Comparison of ENCODE assay signal across 1 cellular context in genomic region chr21:41659791-41660560, GRCh38.
TF ChIP-seq lines count a peak whose summit lies in the region.

No MANE protein-coding gene starts in this region.

TF ChIP-seq in HepG2, 621 proteins besides CTCF, POLR2A, EP300 and RAD21 (continued from another document):
- TF ChIP-seq, protein P1, sequence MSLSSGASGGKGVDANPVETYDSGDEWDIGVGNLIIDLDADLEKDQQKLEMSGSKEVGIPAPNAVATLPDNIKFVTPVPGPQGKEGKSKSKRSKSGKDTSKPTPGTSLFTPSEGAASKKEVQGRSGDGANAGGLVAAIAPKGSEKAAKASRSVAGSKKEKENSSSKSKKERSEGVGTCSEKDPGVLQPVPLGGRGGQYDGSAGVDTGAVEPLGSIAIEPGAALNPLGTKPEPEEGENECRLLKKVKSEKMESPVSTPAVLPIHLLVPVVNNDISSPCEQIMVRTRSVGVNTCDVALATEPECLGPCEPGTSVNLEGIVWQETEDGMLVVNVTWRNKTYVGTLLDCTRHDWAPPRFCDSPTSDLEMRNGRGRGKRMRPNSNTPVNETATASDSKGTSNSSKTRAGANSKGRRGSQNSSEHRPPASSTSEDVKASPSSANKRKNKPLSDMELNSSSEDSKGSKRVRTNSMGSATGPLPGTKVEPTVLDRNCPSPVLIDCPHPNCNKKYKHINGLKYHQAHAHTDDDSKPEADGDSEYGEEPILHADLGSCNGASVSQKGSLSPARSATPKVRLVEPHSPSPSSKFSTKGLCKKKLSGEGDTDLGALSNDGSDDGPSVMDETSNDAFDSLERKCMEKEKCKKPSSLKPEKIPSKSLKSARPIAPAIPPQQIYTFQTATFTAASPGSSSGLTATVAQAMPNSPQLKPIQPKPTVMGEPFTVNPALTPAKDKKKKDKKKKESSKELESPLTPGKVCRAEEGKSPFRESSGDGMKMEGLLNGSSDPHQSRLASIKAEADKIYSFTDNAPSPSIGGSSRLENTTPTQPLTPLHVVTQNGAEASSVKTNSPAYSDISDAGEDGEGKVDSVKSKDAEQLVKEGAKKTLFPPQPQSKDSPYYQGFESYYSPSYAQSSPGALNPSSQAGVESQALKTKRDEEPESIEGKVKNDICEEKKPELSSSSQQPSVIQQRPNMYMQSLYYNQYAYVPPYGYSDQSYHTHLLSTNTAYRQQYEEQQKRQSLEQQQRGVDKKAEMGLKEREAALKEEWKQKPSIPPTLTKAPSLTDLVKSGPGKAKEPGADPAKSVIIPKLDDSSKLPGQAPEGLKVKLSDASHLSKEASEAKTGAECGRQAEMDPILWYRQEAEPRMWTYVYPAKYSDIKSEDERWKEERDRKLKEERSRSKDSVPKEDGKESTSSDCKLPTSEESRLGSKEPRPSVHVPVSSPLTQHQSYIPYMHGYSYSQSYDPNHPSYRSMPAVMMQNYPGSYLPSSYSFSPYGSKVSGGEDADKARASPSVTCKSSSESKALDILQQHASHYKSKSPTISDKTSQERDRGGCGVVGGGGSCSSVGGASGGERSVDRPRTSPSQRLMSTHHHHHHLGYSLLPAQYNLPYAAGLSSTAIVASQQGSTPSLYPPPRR (CRISPR knock-in tag; IDR thresholded peaks at IDR 0.05; ENCODE audit: borderline replicate concordance): no peak
- 0 out of 2 replicates have a peak, but pooled peaks have one; percentile 32 for TF ChIP-seq RARA (CRISPR knock-in tag; IDR thresholded peaks at IDR 0.05)
- TF ChIP-seq, protein P2, sequence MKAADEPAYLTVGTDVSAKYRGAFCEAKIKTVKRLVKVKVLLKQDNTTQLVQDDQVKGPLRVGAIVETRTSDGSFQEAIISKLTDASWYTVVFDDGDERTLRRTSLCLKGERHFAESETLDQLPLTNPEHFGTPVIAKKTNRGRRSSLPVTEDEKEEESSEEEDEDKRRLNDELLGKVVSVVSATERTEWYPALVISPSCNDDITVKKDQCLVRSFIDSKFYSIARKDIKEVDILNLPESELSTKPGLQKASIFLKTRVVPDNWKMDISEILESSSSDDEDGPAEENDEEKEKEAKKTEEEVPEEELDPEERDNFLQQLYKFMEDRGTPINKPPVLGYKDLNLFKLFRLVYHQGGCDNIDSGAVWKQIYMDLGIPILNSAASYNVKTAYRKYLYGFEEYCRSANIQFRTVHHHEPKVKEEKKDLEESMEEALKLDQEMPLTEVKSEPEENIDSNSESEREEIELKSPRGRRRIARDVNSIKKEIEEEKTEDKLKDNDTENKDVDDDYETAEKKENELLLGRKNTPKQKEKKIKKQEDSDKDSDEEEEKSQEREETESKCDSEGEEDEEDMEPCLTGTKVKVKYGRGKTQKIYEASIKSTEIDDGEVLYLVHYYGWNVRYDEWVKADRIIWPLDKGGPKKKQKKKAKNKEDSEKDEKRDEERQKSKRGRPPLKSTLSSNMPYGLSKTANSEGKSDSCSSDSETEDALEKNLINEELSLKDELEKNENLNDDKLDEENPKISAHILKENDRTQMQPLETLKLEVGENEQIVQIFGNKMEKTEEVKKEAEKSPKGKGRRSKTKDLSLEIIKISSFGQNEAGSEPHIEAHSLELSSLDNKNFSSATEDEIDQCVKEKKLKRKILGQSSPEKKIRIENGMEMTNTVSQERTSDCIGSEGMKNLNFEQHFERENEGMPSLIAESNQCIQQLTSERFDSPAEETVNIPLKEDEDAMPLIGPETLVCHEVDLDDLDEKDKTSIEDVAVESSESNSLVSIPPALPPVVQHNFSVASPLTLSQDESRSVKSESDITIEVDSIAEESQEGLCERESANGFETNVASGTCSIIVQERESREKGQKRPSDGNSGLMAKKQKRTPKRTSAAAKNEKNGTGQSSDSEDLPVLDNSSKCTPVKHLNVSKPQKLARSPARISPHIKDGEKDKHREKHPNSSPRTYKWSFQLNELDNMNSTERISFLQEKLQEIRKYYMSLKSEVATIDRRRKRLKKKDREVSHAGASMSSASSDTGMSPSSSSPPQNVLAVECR (CRISPR knock-in tag; IDR thresholded peaks at IDR 0.05; ENCODE audit: borderline replicate concordance): no peak
- no peak for TF ChIP-seq ERF (CRISPR knock-in tag; IDR thresholded peaks at IDR 0.05)
- no peak for TF ChIP-seq EEA1 (CRISPR knock-in tag; IDR thresholded peaks at IDR 0.05; ENCODE audit: borderline replicate concordance)
- TF ChIP-seq ZBTB7A (CRISPR knock-in tag; IDR thresholded peaks at IDR 0.05): no peak
- TF ChIP-seq ZNF839 (CRISPR knock-in tag; IDR thresholded peaks at IDR 0.05; ENCODE audit: borderline replicate concordance): no peak
- no peak for TF ChIP-seq HOXA9 (CRISPR knock-in tag; IDR thresholded peaks at IDR 0.05; ENCODE audit: borderline replicate concordance)
- TF ChIP-seq BORCS8-MEF2B (CRISPR knock-in tag; IDR thresholded peaks at IDR 0.05): no peak
- TF ChIP-seq SIX1 (CRISPR knock-in tag; IDR thresholded peaks at IDR 0.05; ENCODE audit: borderline replicate concordance): no peak
- peak; percentile 36 to 80; a peak in 3 of 4 replicates for TF ChIP-seq NR2F1 (CRISPR knock-in tag; IDR thresholded peaks at IDR 0.05)
- TF ChIP-seq ELF1 (CRISPR knock-in tag; IDR thresholded peaks at IDR 0.05): no peak
- TF ChIP-seq HNRNPK (IDR thresholded peaks at IDR 0.05; ENCODE audit: low read depth, low read length, poor library complexity, severe bottlenecking): no peak
- TF ChIP-seq, protein P3, sequence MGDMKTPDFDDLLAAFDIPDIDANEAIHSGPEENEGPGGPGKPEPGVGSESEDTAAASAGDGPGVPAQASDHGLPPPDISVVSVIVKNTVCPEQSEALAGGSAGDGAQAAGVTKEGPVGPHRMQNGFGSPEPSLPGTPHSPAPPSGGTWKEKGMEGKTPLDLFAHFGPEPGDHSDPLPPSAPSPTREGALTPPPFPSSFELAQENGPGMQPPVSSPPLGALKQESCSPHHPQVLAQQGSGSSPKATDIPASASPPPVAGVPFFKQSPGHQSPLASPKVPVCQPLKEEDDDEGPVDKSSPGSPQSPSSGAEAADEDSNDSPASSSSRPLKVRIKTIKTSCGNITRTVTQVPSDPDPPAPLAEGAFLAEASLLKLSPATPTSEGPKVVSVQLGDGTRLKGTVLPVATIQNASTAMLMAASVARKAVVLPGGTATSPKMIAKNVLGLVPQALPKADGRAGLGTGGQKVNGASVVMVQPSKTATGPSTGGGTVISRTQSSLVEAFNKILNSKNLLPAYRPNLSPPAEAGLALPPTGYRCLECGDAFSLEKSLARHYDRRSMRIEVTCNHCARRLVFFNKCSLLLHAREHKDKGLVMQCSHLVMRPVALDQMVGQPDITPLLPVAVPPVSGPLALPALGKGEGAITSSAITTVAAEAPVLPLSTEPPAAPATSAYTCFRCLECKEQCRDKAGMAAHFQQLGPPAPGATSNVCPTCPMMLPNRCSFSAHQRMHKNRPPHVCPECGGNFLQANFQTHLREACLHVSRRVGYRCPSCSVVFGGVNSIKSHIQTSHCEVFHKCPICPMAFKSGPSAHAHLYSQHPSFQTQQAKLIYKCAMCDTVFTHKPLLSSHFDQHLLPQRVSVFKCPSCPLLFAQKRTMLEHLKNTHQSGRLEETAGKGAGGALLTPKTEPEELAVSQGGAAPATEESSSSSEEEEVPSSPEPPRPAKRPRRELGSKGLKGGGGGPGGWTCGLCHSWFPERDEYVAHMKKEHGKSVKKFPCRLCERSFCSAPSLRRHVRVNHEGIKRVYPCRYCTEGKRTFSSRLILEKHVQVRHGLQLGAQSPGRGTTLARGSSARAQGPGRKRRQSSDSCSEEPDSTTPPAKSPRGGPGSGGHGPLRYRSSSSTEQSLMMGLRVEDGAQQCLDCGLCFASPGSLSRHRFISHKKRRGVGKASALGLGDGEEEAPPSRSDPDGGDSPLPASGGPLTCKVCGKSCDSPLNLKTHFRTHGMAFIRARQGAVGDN (CRISPR knock-in tag; IDR thresholded peaks at IDR 0.05): peak; percentile 23; the same call in 1 of the 2 replicates
- peak; percentile 69 for TF ChIP-seq FOSL2 (CRISPR knock-in tag; IDR thresholded peaks at IDR 0.05)
- 0 out of 2 replicates have a peak, but pooled peaks have one; percentile 46 for TF ChIP-seq HNRNPL (IDR thresholded peaks at IDR 0.05; ENCODE audit: low read depth, low read length)
- TF ChIP-seq ZKSCAN1 (IDR thresholded peaks at IDR 0.05; ENCODE audit: low read length): no peak
- no peak for TF ChIP-seq ZNF143 (CRISPR knock-in tag; IDR thresholded peaks at IDR 0.05)
- TF ChIP-seq, protein P4, sequence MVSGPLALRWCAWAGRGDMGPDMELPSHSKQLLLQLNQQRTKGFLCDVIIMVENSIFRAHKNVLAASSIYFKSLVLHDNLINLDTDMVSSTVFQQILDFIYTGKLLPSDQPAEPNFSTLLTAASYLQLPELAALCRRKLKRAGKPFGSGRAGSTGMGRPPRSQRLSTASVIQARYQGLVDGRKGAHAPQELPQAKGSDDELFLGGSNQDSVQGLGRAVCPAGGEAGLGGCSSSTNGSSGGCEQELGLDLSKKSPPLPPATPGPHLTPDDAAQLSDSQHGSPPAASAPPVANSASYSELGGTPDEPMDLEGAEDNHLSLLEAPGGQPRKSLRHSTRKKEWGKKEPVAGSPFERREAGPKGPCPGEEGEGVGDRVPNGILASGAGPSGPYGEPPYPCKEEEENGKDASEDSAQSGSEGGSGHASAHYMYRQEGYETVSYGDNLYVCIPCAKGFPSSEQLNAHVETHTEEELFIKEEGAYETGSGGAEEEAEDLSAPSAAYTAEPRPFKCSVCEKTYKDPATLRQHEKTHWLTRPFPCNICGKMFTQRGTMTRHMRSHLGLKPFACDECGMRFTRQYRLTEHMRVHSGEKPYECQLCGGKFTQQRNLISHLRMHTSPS (CRISPR knock-in tag; IDR thresholded peaks at IDR 0.05; ENCODE audit: low read depth): peak; percentile 50; the same call in 1 of the 2 replicates
- TF ChIP-seq GABPA (IDR thresholded peaks at IDR 0.05; ENCODE audit: low read depth, low read length): no peak
- 0 out of 2 replicates have a peak, but pooled peaks have one; percentile 24 for TF ChIP-seq GABPA (CRISPR knock-in tag; IDR thresholded peaks at IDR 0.05; ENCODE audit: low read depth)
- TF ChIP-seq SMC3 (IDR thresholded peaks at IDR 0.05; ENCODE audit: low read length): peak; percentile 24; the same call in 1 of the 2 replicates
- peak; percentile 44; the same call in 1 of the 2 replicates for TF ChIP-seq ETV5 (CRISPR knock-in tag; IDR thresholded peaks at IDR 0.05; ENCODE audit: borderline replicate concordance)
- TF ChIP-seq SALL2 (CRISPR knock-in tag; IDR thresholded peaks at IDR 0.05): no peak
- TF ChIP-seq, protein P5, sequence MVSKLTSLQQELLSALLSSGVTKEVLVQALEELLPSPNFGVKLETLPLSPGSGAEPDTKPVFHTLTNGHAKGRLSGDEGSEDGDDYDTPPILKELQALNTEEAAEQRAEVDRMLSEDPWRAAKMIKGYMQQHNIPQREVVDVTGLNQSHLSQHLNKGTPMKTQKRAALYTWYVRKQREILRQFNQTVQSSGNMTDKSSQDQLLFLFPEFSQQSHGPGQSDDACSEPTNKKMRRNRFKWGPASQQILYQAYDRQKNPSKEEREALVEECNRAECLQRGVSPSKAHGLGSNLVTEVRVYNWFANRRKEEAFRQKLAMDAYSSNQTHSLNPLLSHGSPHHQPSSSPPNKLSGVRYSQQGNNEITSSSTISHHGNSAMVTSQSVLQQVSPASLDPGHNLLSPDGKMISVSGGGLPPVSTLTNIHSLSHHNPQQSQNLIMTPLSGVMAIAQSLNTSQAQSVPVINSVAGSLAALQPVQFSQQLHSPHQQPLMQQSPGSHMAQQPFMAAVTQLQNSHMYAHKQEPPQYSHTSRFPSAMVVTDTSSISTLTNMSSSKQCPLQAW (CRISPR knock-in tag; IDR thresholded peaks at IDR 0.05): no peak
TF ChIP-seq in HepG2: peak in this region for 9.
